ENCODE assay signal across 8 cellular contexts in genomic region chr3:48684480-48685143, GRCh38. TPM values are rescaled to one million over a fixed set of nuclear protein-coding genes. Genes with fewer than 3 reads are reported as not detected.
DNase-seq lines count a peak whose midpoint lies in the region; ATAC-seq, FAIRE-seq and TF ChIP-seq lines count a peak whose summit lies in the region.

No MANE protein-coding gene starts in this region.

- H3K4me3 ChIP-seq in OCI-LY1 (ENCODE audit: low read depth, low read length, poor library complexity, severe bottlenecking) (peak overlapping the region; percentile 72), duodenal mucosa (ENCODE audit: low read depth in 1 of 2, low read length in 2 of 2) (peak overlapping the region; percentile 33 to 96)

- H3K27ac Mint-ChIP-seq in natural killer cell treated with Interleukin-12 subunit alpha and Interleukin-12 subunit beta and Interleukin-15 and Interleukin-18, amount 100 ng/mL, for 72 hours, result peak overlapping the region; percentile 47 to 75

- H3K79me2 ChIP-seq in OCI-LY1 (ENCODE audit: insufficient read depth, low read length), result peaks cover 7% of the 10 kb centered on the region

- CTCF ChIA-PET in GM10248 (lab: Yijun Ruan, JAX), result interaction anchor here (0.8 to 3.6 kb wide), 11 partner anchors 9 to 127 kb away, joined by 3 to 19 read pairs (median 3); partner anchors contain the start of genes CELSR3 and SLC26A6

- no peaks in the 10 kb centered on the region for H3K9me3 Mint-ChIP-seq in natural killer cell treated with Interleukin-12 subunit alpha and Interleukin-12 subunit beta and Interleukin-15 and Interleukin-18, amount 100 ng/mL, for 72 hours

- H3K27me3 ChIP-seq in OCI-LY1 (ENCODE audit: insufficient read depth, low read length) (no peaks in the 10 kb centered on the region), duodenal mucosa (ENCODE audit: control insufficient read depth in 1 of 2, insufficient read depth in 2 of 2, low read length in 2 of 2) (no peaks in the 10 kb centered on the region)

- peak overlapping the region; percentile 94 for H3K4me3 Mint-ChIP-seq in natural killer cell treated with Interleukin-12 subunit alpha and Interleukin-12 subunit beta and Interleukin-15 and Interleukin-18, amount 100 ng/mL, for 72 hours

- FAIRE-seq in HTR-8/SVneo (lab: Jason Lieb, UNC), result no peak

- TF ChIP-seq CTCF in GM10248 (IDR thresholded peaks at IDR 0.05; ENCODE audit: control extremely low read depth, extremely low read depth, low read depth, missing control alignments) (no peak), OCI-LY1 (IDR thresholded peaks at IDR 0.05; ENCODE audit: low read length) (no peak)

- H3K27ac ChIP-seq in OCI-LY1 (ENCODE audit: low read depth, low read length, poor library complexity, severe bottlenecking), result peak overlapping the region; percentile 27
- H3K27ac ChIP-seq in duodenal mucosa (ENCODE audit: low read depth, low read length), result no peak overlapping the region

- no peaks in the 10 kb centered on the region for H4K20me1 ChIP-seq in OCI-LY1 (ENCODE audit: insufficient read depth, low read length)

- DNase-seq in GM10248 (ENCODE audit: extremely low spot score) (peak; percentile 52), HTR-8/SVneo (ENCODE audit: insufficient read length, low spot score) (no peak), GDM1 (lab: John Stamatoyannopoulos, UW) (no peak)
- no peak for DNase-seq in natural killer cell treated with Interleukin-12 subunit alpha and Interleukin-12 subunit beta and Interleukin-15 and Interleukin-18, amount 100 ng/mL, for 72 hours (ENCODE audit: low spot score)
- no peak for DNase-seq in stimulated activated CD4-positive, alpha-beta T cell treated with anti-CD3 and anti-CD28 coated beads, Interleukin-2, amount 100 ng/mL, for 24 hours

- no peaks in the 10 kb centered on the region for H3K9me2 ChIP-seq in OCI-LY1 (ENCODE audit: low read depth, low read length)

- H3K4me2 ChIP-seq in OCI-LY1 (ENCODE audit: low read length), result peak overlapping the region; percentile 99

- POLR2A ChIA-PET in GM10248 (lab: Yijun Ruan, JAX), result interaction anchor here (0.5 to 0.6 kb wide), 2 partner anchors 32 to 209 kb away, joined by 3 read pairs; partner anchors contain the start of gene IP6K2

- H2AFZ ChIP-seq in OCI-LY1 (ENCODE audit: low read length), result no peak overlapping the region

- H3K4me1 Mint-ChIP-seq in natural killer cell treated with Interleukin-12 subunit alpha and Interleukin-12 subunit beta and Interleukin-15 and Interleukin-18, amount 100 ng/mL, for 72 hours (ENCODE audit: low read depth in 2 of 2), result peaks cover 23 to 26% of the 10 kb centered on the region in 2 donors

- no peaks in the 10 kb centered on the region for H3K27me3 Mint-ChIP-seq in natural killer cell treated with Interleukin-12 subunit alpha and Interleukin-12 subunit beta and Interleukin-15 and Interleukin-18, amount 100 ng/mL, for 72 hours

- H3K9ac ChIP-seq in OCI-LY1 (ENCODE audit: low read length) (peak overlapping the region; percentile 76), duodenal mucosa (ENCODE audit: low read depth in 1 of 2, low read length in 2 of 2) (peak overlapping the region; percentile 30 to 47)

- H3K9me3 ChIP-seq in OCI-LY1 (ENCODE audit: low read length) (no peaks in the 10 kb centered on the region), duodenal mucosa (ENCODE audit: control insufficient read depth in 1 of 2, low read length in 2 of 2) (no peaks in the 10 kb centered on the region)

- H3K4me1 ChIP-seq in OCI-LY1 (ENCODE audit: insufficient read depth, low read length, severe bottlenecking), result peaks cover 24% of the 10 kb centered on the region
- H3K4me1 ChIP-seq in duodenal mucosa (ENCODE audit: control insufficient read depth in 1 of 2, insufficient read depth in 2 of 2, low read length in 2 of 2), result peaks cover 22 to 31% of the 10 kb centered on the region in 2 donors

- H3K36me3 ChIP-seq in OCI-LY1 (ENCODE audit: insufficient read depth, low read length), result peaks cover 56% of the 10 kb centered on the region
- peaks cover 37 to 57% of the 10 kb centered on the region in 2 donors for H3K36me3 ChIP-seq in duodenal mucosa (ENCODE audit: control insufficient read depth in 1 of 2, insufficient read depth in 2 of 2, low read length in 2 of 2)

- no peaks in the 10 kb centered on the region for H3K36me3 Mint-ChIP-seq in natural killer cell treated with Interleukin-12 subunit alpha and Interleukin-12 subunit beta and Interleukin-15 and Interleukin-18, amount 100 ng/mL, for 72 hours

- peaks cover 10% of the 10 kb centered on the region; the same call in 1 of the 2 replicates for H3F3A ChIP-seq in OCI-LY1 (ENCODE audit: insufficient read depth, low read length)

- no peak for ATAC-seq in natural killer cell treated with Interleukin-12 subunit alpha and Interleukin-12 subunit beta and Interleukin-15 and Interleukin-18, amount 100 ng/mL, for 72 hours
- ATAC-seq in GM21786 (IDR thresholded peaks at IDR 0.05; ENCODE audit: unreplicated experiment), result no peak

RNA-seq across cellular contexts. Expression of gene NCKIPSD, which starts 1.1 kb away (rescaled TPM):
- total RNA-seq in natural killer cell treated with Interleukin-12 subunit alpha and Interleukin-12 subunit beta and Interleukin-15 and Interleukin-18, amount 100 ng/mL, for 72 hours, result 10 to 100 TPM; 22.7 to 37.0 TPM

RNA-seq across cellular contexts. Expression of gene CELSR3, which starts 21.9 kb away (rescaled TPM):
- 10 to 100 TPM in 1 of 2 donors, 1 to 10 TPM in 1; 4.4 to 20.1 TPM for total RNA-seq in natural killer cell treated with Interleukin-12 subunit alpha and Interleukin-12 subunit beta and Interleukin-15 and Interleukin-18, amount 100 ng/mL, for 72 hours

RNA-seq across cellular contexts. Expression of gene IP6K2, which starts 32.4 kb away (rescaled TPM):
- 10 to 100 TPM; 53.5 to 60.2 TPM for total RNA-seq in natural killer cell treated with Interleukin-12 subunit alpha and Interleukin-12 subunit beta and Interleukin-15 and Interleukin-18, amount 100 ng/mL, for 72 hours

RNA-seq across cellular contexts. Expression of gene SLC26A6, which starts 49.4 kb away (rescaled TPM):
- total RNA-seq in natural killer cell treated with Interleukin-12 subunit alpha and Interleukin-12 subunit beta and Interleukin-15 and Interleukin-18, amount 100 ng/mL, for 72 hours, result 10 to 100 TPM; 31.3 to 62.4 TPM
